ENCODE assay signal across 1 cellular context in genomic region chr5:124973613-124974130, GRCh38.
TF ChIP-seq lines count a peak whose summit lies in the region.

No MANE protein-coding gene starts in this region.

TF ChIP-seq in GM23338, 12 proteins besides CTCF, POLR2A, EP300 and RAD21 (continued from another document):
- no peak for TF ChIP-seq ZNF462 (CRISPR knock-in tag; IDR thresholded peaks at IDR 0.05)
- TF ChIP-seq REST (IDR thresholded peaks at IDR 0.05; ENCODE audit: unreplicated experiment): no peak
- no peak for TF ChIP-seq NANOG (IDR thresholded peaks at IDR 0.05; ENCODE audit: borderline replicate concordance)
- no peak for TF ChIP-seq EZH2 (IDR thresholded peaks at IDR 0.05; ENCODE audit: low read depth, unreplicated experiment)
